Comparison of ENCODE assay signal across 12 cellular contexts in genomic region chr19:8866344-8866743, GRCh38. TPM values are rescaled to one million over a fixed set of nuclear protein-coding genes. Genes with fewer than 3 reads are reported as not detected.
"Had no signal": no experiment of that assay in that cellular context is flagged by ENCODE, and none has a peak within 500 bp of the region (broad histone marks: within the 10 kb centered on the region; RNA-seq: fewer than 3 reads in every experiment).

No MANE protein-coding gene starts in this region.

- DNase-seq: GM23248, GOT3, H7, H9, HCEC 1CT, HFFc6 had no signal

- H2AFZ ChIP-seq: GM23248, GM23338 had no signal

- H3K9me3 ChIP-seq: HAP-1 had no signal

- FAIRE-seq: H1, H54 had no signal

- ATAC-seq: GM23338, HCT116 had no signal

- H3K4me1 ChIP-seq: HAP-1 had no signal

- H3K27ac ChIP-seq: GM23248 had no signal

- H3K4me3 ChIP-seq: GM23248, GM23338, HAP-1 had no signal

- H3K9ac ChIP-seq: GM23248 had no signal

- H3K36me3 ChIP-seq: HAP-1 had no signal

- H3K4me2 ChIP-seq: GM23338 had no signal

RNA-seq across cellular contexts. Expression of gene MBD3L1, which starts 34.2 kb away (rescaled TPM):
- total RNA-seq: GM23248, GM23338, H1, H4, H7, H9, HFFc6 had no signal
- polyA plus RNA-seq: GM23248, GM23338, H1 had no signal
